Comparison of ENCODE assay signal across 1 cellular context in genomic region chr17:38702166-38702899, GRCh38.
A peak's percentile ranks its signal among the peaks of the same experiment; 100 is the strongest.
TF ChIP-seq lines count a peak whose summit lies in the region.

No MANE protein-coding gene starts in this region.

TF ChIP-seq in HepG2, 621 proteins besides CTCF, POLR2A, EP300 and RAD21 (continues in another document):
- no peak for TF ChIP-seq NPAS2 (CRISPR knock-in tag; IDR thresholded peaks at IDR 0.05; ENCODE audit: borderline replicate concordance)
- TF ChIP-seq ZNF546 (CRISPR knock-in tag; conservative IDR thresholded peaks at IDR 0.05) = no peak; the same call in 1 of the 2 replicates
- peak; percentile 62; the same call in 1 of the 2 replicates for TF ChIP-seq CBX5 (CRISPR knock-in tag; IDR thresholded peaks at IDR 0.05; ENCODE audit: borderline replicate concordance)
- TF ChIP-seq CREM (IDR thresholded peaks at IDR 0.05) = peak; percentile 42; the same call in 1 of the 2 replicates
- no peak for TF ChIP-seq CREM (CRISPR knock-in tag; IDR thresholded peaks at IDR 0.05)
- 0 out of 2 replicates have a peak, but pooled peaks have one; percentile 37 for TF ChIP-seq REPIN1 (CRISPR knock-in tag; IDR thresholded peaks at IDR 0.05; ENCODE audit: borderline replicate concordance, low read depth)
- TF ChIP-seq ZKSCAN8 (CRISPR knock-in tag; IDR thresholded peaks at IDR 0.05; ENCODE audit: borderline replicate concordance) = peak; percentile 98
- TF ChIP-seq ZNF616 (CRISPR knock-in tag; IDR thresholded peaks at IDR 0.05; ENCODE audit: low read depth) = peak; percentile 85; the same call in 1 of the 2 replicates
- no peak; the same call in 1 of the 2 replicates for TF ChIP-seq ZNF12 (CRISPR knock-in tag; IDR thresholded peaks at IDR 0.05)
- peak; percentile 57; the same call in 1 of the 2 replicates for TF ChIP-seq ZNF878 (CRISPR knock-in tag; IDR thresholded peaks at IDR 0.05)
- peak; percentile 22 for TF ChIP-seq RBM39 (IDR thresholded peaks at IDR 0.05; ENCODE audit: low read depth, low read length, poor library complexity, severe bottlenecking)
- TF ChIP-seq, protein P1, sequence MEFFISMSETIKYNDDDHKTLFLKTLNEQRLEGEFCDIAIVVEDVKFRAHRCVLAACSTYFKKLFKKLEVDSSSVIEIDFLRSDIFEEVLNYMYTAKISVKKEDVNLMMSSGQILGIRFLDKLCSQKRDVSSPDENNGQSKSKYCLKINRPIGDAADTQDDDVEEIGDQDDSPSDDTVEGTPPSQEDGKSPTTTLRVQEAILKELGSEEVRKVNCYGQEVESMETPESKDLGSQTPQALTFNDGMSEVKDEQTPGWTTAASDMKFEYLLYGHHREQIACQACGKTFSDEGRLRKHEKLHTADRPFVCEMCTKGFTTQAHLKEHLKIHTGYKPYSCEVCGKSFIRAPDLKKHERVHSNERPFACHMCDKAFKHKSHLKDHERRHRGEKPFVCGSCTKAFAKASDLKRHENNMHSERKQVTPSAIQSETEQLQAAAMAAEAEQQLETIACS (CRISPR knock-in tag; IDR thresholded peaks at IDR 0.05) = peak; percentile 98
- TF ChIP-seq SMAD1 (CRISPR knock-in tag; IDR thresholded peaks at IDR 0.05; ENCODE audit: borderline replicate concordance, low read depth) = peak; percentile 21
- peak; percentile 67 for TF ChIP-seq BHLHE40 (IDR thresholded peaks at IDR 0.05; ENCODE audit: low read length)
- TF ChIP-seq, protein P2, sequence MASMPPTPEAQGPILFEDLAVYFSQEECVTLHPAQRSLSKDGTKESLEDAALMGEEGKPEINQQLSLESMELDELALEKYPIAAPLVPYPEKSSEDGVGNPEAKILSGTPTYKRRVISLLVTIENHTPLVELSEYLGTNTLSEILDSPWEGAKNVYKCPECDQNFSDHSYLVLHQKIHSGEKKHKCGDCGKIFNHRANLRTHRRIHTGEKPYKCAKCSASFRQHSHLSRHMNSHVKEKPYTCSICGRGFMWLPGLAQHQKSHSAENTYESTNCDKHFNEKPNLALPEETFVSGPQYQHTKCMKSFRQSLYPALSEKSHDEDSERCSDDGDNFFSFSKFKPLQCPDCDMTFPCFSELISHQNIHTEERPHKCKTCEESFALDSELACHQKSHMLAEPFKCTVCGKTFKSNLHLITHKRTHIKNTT (CRISPR knock-in tag; IDR thresholded peaks at IDR 0.05) = peak; percentile 60; the same call in 1 of the 2 replicates
- TF ChIP-seq ERF (CRISPR knock-in tag; IDR thresholded peaks at IDR 0.05) = no peak; the same call in 1 of the 2 replicates
- TF ChIP-seq ZNF234 (CRISPR knock-in tag; conservative IDR thresholded peaks at IDR 0.05) = peak; percentile 98
- TF ChIP-seq FOXP1 (IDR thresholded peaks at IDR 0.05) = no peak
- no peak for TF ChIP-seq FOXP1 (CRISPR knock-in tag; IDR thresholded peaks at IDR 0.05)
- no peak for TF ChIP-seq CEBPB (IDR thresholded peaks at IDR 0.05; ENCODE audit: borderline replicate concordance, low read depth, low read length)
- TF ChIP-seq RFX1 (IDR thresholded peaks at IDR 0.05) = no peak
- TF ChIP-seq RNF2 (conservative IDR thresholded peaks at IDR 0.05; ENCODE audit: low read depth) = peak; percentile 92
- no peak for TF ChIP-seq PLRG1 (conservative IDR thresholded peaks at IDR 0.05)
- peak; percentile 24 for TF ChIP-seq PHF5A (CRISPR knock-in tag; IDR thresholded peaks at IDR 0.05; ENCODE audit: low read depth, unreplicated experiment)
- TF ChIP-seq ZNF768 (CRISPR knock-in tag; IDR thresholded peaks at IDR 0.05) = peak; percentile 80
- 0 out of 2 replicates have a peak, but pooled peaks have one; percentile 18 for TF ChIP-seq HMG20B (CRISPR knock-in tag; conservative IDR thresholded peaks at IDR 0.05)
- no peak for TF ChIP-seq DPF2 (CRISPR knock-in tag; IDR thresholded peaks at IDR 0.05; ENCODE audit: borderline replicate concordance, low read depth)
- 0 out of 2 replicates have a peak, but pooled peaks have one; percentile 47 for TF ChIP-seq ZNF879 (CRISPR knock-in tag; IDR thresholded peaks at IDR 0.05)
- no peak; the same call in 1 of the 2 replicates for TF ChIP-seq ZNF232 (CRISPR knock-in tag; IDR thresholded peaks at IDR 0.05; ENCODE audit: borderline replicate concordance)
- TF ChIP-seq HNRNPL (IDR thresholded peaks at IDR 0.05; ENCODE audit: low read depth, low read length) = peak; percentile 86
- no peak for TF ChIP-seq ARID2 (CRISPR knock-in tag; IDR thresholded peaks at IDR 0.05; ENCODE audit: borderline replicate concordance)
- 0 out of 2 replicates have a peak, but pooled peaks have one; percentile 15 for TF ChIP-seq SNAPC2 (CRISPR knock-in tag; IDR thresholded peaks at IDR 0.05)
- TF ChIP-seq, protein P3, sequence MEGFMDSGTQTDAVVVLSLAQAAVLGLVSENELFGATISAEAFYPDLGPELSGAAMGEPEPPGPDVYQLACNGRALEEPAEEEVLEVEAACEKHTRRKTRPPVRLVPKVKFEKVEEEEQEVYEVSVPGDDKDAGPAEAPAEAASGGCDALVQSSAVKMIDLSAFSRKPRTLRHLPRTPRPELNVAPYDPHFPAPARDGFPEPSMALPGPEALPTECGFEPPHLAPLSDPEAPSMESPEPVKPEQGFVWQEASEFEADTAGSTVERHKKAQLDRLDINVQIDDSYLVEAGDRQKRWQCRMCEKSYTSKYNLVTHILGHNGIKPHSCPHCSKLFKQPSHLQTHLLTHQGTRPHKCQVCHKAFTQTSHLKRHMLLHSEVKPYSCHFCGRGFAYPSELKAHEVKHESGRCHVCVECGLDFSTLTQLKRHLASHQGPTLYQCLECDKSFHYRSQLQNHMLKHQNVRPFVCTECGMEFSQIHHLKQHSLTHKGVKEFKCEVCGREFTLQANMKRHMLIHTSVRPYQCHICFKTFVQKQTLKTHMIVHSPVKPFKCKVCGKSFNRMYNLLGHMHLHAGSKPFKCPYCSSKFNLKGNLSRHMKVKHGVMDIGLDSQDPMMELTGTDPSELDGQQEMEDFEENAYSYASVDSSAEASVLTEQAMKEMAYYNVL (CRISPR knock-in tag; IDR thresholded peaks at IDR 0.05; ENCODE audit: borderline replicate concordance) = peak; percentile 22; the same call in 1 of the 2 replicates
- peak; percentile 13 to 50; a peak in 1 of 4 replicates for TF ChIP-seq NR2F1 (CRISPR knock-in tag; IDR thresholded peaks at IDR 0.05)
- TF ChIP-seq ATF4 (CRISPR knock-in tag; IDR thresholded peaks at IDR 0.05) = no peak
- TF ChIP-seq REST (IDR thresholded peaks at IDR 0.05; ENCODE audit: borderline replicate concordance in 1 of 2, low read depth in 1 of 2, low read length in 2 of 2) = peak in 1 of 2 experiments; percentile 33; a peak in 1 of 4 replicates
- peak; percentile 43; the same call in 1 of the 2 replicates for TF ChIP-seq MEF2D (CRISPR knock-in tag; IDR thresholded peaks at IDR 0.05)
- TF ChIP-seq, protein P4, sequence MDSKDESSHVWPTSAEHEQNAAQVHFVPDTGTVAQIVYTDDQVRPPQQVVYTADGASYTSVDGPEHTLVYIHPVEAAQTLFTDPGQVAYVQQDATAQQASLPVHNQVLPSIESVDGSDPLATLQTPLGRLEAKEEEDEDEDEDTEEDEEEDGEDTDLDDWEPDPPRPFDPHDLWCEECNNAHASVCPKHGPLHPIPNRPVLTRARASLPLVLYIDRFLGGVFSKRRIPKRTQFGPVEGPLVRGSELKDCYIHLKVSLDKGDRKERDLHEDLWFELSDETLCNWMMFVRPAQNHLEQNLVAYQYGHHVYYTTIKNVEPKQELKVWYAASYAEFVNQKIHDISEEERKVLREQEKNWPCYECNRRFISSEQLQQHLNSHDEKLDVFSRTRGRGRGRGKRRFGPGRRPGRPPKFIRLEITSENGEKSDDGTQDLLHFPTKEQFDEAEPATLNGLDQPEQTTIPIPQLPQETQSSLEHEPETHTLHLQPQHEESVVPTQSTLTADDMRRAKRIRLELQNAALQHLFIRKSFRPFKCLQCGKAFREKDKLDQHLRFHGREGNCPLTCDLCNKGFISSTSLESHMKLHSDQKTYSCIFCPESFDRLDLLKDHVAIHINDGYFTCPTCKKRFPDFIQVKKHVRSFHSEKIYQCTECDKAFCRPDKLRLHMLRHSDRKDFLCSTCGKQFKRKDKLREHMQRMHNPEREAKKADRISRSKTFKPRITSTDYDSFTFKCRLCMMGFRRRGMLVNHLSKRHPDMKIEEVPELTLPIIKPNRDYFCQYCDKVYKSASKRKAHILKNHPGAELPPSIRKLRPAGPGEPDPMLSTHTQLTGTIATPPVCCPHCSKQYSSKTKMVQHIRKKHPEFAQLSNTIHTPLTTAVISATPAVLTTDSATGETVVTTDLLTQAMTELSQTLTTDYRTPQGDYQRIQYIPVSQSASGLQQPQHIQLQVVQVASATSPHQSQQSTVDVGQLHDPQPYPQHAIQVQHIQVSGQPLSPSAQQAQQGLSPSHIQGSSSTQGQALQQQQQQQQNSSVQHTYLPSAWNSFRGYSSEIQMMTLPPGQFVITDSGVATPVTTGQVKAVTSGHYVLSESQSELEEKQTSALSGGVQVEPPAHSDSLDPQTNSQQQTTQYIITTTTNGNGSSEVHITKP (CRISPR knock-in tag; IDR thresholded peaks at IDR 0.05; ENCODE audit: low read depth) = no peak; the same call in 1 of the 2 replicates
- no peak for TF ChIP-seq MBNL3 (CRISPR knock-in tag; conservative IDR thresholded peaks at IDR 0.05)
- TF ChIP-seq CREB1 (IDR thresholded peaks at IDR 0.05) = no peak; the same call in 1 of the 2 replicates
- TF ChIP-seq CREB1 (CRISPR knock-in tag; IDR thresholded peaks at IDR 0.05) = 0 out of 2 replicates have a peak, but pooled peaks have one; percentile 31
- no peak for TF ChIP-seq RNF219 (CRISPR knock-in tag; IDR thresholded peaks at IDR 0.05)
- peak; percentile 78 for TF ChIP-seq ZNF788 (CRISPR knock-in tag; IDR thresholded peaks at IDR 0.05; ENCODE audit: borderline replicate concordance)
- TF ChIP-seq ZSCAN22 (CRISPR knock-in tag; IDR thresholded peaks at IDR 0.05) = no peak
- TF ChIP-seq NFATC3 (CRISPR knock-in tag; IDR thresholded peaks at IDR 0.05) = no peak; the same call in 1 of the 2 replicates
- peak; percentile 84; the same call in 1 of the 2 replicates for TF ChIP-seq SAFB2 (CRISPR knock-in tag; IDR thresholded peaks at IDR 0.05; ENCODE audit: borderline replicate concordance, low read depth)
- TF ChIP-seq, protein P5, sequence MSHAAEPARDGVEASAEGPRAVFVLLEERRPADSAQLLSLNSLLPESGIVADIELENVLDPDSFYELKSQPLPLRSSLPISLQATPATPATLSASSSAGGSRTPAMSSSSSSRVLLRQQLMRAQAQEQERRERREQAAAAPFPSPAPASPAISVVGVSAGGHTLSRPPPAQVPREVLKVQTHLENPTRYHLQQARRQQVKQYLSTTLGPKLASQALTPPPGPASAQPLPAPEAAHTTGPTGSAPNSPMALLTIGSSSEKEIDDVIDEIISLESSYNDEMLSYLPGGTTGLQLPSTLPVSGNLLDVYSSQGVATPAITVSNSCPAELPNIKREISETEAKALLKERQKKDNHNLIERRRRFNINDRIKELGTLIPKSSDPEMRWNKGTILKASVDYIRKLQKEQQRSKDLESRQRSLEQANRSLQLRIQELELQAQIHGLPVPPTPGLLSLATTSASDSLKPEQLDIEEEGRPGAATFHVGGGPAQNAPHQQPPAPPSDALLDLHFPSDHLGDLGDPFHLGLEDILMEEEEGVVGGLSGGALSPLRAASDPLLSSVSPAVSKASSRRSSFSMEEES (CRISPR knock-in tag; IDR thresholded peaks at IDR 0.05) = peak; percentile 72
- TF ChIP-seq ZNF766 (CRISPR knock-in tag; IDR thresholded peaks at IDR 0.05; ENCODE audit: borderline replicate concordance) = peak; percentile 85
- TF ChIP-seq ZNF7 (CRISPR knock-in tag; IDR thresholded peaks at IDR 0.05) = no peak
